In the genomic region with DNA sequence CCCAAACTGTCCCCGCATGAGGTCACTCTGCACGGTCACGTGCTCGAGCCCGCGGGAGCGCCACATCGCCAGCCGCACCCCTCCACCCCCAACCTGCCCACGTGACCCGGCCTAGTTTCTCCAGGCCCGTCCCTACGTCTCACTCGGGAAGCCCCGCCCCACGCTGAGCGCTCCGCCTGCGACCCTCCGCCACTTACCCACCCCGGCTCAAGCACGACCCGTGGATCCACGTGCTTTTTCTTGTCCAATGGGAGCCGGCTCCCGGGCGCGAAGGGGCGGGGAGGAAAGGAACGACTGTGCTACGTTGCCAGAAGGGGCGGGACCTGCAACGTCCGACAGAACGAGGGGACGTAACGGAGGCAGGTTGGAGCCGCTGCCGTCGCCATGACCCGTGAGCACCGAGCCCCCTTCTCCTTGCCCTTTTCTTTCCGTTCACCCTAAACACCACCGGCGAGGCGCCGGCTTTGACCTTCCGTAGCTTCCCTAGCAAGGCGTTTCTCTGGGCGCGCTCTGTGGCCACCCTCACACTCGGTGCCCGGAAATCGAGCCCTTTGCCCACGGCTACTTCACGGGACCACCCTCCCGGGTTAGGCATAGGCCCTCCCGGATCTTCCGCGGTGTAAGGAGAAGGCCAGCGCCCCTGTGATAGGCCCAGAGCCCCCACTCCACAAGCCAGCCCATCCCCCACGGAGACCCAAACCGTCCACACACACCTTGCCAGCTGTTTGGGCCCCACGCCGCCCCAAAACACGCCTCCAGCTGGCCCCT, we compare ENCODE assay signal across 8 cellular contexts. TPM values are rescaled to one million over a fixed set of nuclear protein-coding genes. Genes with fewer than 3 reads are reported as not detected.
DNase-seq lines count a peak whose midpoint lies in the region; ATAC-seq, FAIRE-seq and TF ChIP-seq lines count a peak whose summit lies in the region.

SERF2 (plus strand) TSS at position 328 of the 768 bp plus-strand sequence; CDS start at position 385, 57 bp downstream.

- in situ Hi-C loops in mammary epithelial cell (cut with MboI; ENCODE audit: low sequenced_read_pairs in 2 of 2), result no loop called here

- H3K27me3 ChIP-seq in ACC112 (ENCODE audit: insufficient read depth, low read length), result no peaks in the 10 kb centered on the region
- no peaks in the 10 kb centered on the region for H3K27me3 ChIP-seq in WERI-Rb-1 (ENCODE audit: insufficient read depth, low read depth, severe bottlenecking)
- no peaks in the 10 kb centered on the region for H3K27me3 ChIP-seq in mammary epithelial cell (ENCODE audit: insufficient read depth, low read length)
- no peaks in the 10 kb centered on the region for H3K27me3 ChIP-seq in iPS-20b (ENCODE audit: insufficient read depth, low read length)
- H3K27me3 ChIP-seq in small intestine (ENCODE audit: control insufficient read depth in 2 of 2, insufficient read depth in 2 of 2, low read length in 2 of 2), result no peaks in the 10 kb centered on the region

- TSS peak; percentile 69 for BruUV-seq in mammary epithelial cell (replicated peaks; lab: Mats Ljungman, UMichigan)

- WGBS in mammary epithelial cell (ENCODE audit: low coverage, missing lambda C conversion rate), result under 1% methylated on average over 18 of the region's 66 CpGs
- 0 to 1% (median 1%) methylated on average over 56 to 66 of the region's 66 CpGs for WGBS in small intestine, 3 donors

- H2AFZ ChIP-seq in ACC112 (ENCODE audit: low read length, unreplicated experiment) (peak within 1 kb of the TSS; percentile 97), mammary epithelial cell (ENCODE audit: low read depth, low read length) (peak within 1 kb of the TSS; percentile 96)

- H3K4me2 ChIP-seq in mammary epithelial cell (ENCODE audit: insufficient read depth, low read depth, low read length), result peak within 1 kb of the TSS; percentile 80

- H4K20me1 ChIP-seq in mammary epithelial cell (ENCODE audit: insufficient read depth, low read length), result no peaks in the 10 kb centered on the region

- peak within 1 kb of the TSS; percentile 98 for H3K9ac ChIP-seq in mammary epithelial cell (ENCODE audit: insufficient read depth, low read length)
- peak within 1 kb of the TSS; percentile 100 for H3K9ac ChIP-seq in iPS-20b (ENCODE audit: low read depth, low read length)

- peaks cover 28% of the 10 kb centered on the region for H3K4me1 ChIP-seq in ACC112 (ENCODE audit: control insufficient read depth, insufficient read depth, low read length, unreplicated experiment)
- H3K4me1 ChIP-seq in mammary epithelial cell (ENCODE audit: insufficient read depth, low read length), result peaks cover 6% of the 10 kb centered on the region
- peaks cover 33% of the 10 kb centered on the region for H3K4me1 ChIP-seq in iPS-20b (ENCODE audit: insufficient read depth, low read length)
- peaks cover 5 to 16% of the 10 kb centered on the region in 2 donors for H3K4me1 ChIP-seq in small intestine (ENCODE audit: control insufficient read depth in 2 of 2, insufficient read depth in 1 of 2, low read depth in 1 of 2, low read length in 1 of 2)

- H3K4me3 ChIP-seq in ACC112 (ENCODE audit: low read depth, low read length) (peak within 1 kb of the TSS; percentile 99), WERI-Rb-1 (ENCODE audit: low read depth, low read length) (peak within 1 kb of the TSS; percentile 94), mammary epithelial cell (replicated peaks in 1 of 3; ENCODE audit: insufficient read depth in 1 of 3, low read depth in 2 of 3, low read length in 3 of 3) (peak within 1 kb of the TSS; percentile 88 to 100 (median 88)), iPS-20b (ENCODE audit: low read length) (peak within 1 kb of the TSS; percentile 99), small intestine (ENCODE audit: low read depth in 1 of 2, low read length in 2 of 2) (peak within 1 kb of the TSS; percentile 96)

- no peak for TF ChIP-seq CTCF in WERI-Rb-1 (IDR thresholded peaks at IDR 0.05; ENCODE audit: low read depth, low read length)
- no peak for TF ChIP-seq CTCF in mammary epithelial cell (conservative IDR thresholded peaks at IDR 0.05 in 1 of 2, IDR thresholded peaks at IDR 0.05 in 1 of 2; ENCODE audit: extremely low read depth in 1 of 2, insufficient read depth in 1 of 2, low read depth in 1 of 2, low read length in 2 of 2)

- dilution Hi-C loops in mammary epithelial cell (cut with HindIII; ENCODE audit: low sequenced_read_pairs), result no loop called here

- peak within 1 kb of the TSS; percentile 89 for H3K27ac ChIP-seq in ACC112 (ENCODE audit: low read depth, low read length)
- H3K27ac ChIP-seq in WERI-Rb-1, result peak within 1 kb of the TSS; percentile 95
- peak within 1 kb of the TSS; percentile 93 for H3K27ac ChIP-seq in mammary epithelial cell (ENCODE audit: insufficient read depth, low read depth, low read length)
- peak within 1 kb of the TSS; percentile 99 for H3K27ac ChIP-seq in iPS-20b (ENCODE audit: low read length)
- H3K27ac ChIP-seq in small intestine (ENCODE audit: low read depth in 1 of 2, low read length in 1 of 2), result peak within 1 kb of the TSS; percentile 95 to 99

- peaks cover 32% of the 10 kb centered on the region for H3K36me3 ChIP-seq in ACC112 (ENCODE audit: insufficient read depth, low read length)
- peaks cover 50% of the 10 kb centered on the region for H3K36me3 ChIP-seq in WERI-Rb-1
- peaks cover 16% of the 10 kb centered on the region for H3K36me3 ChIP-seq in mammary epithelial cell (ENCODE audit: insufficient read depth, low read length)
- H3K36me3 ChIP-seq in iPS-20b (ENCODE audit: insufficient read depth, low read depth, low read length), result peaks cover 39% of the 10 kb centered on the region
- peaks cover 0 to 6% of the 10 kb centered on the region in 2 donors for H3K36me3 ChIP-seq in small intestine (ENCODE audit: control insufficient read depth in 2 of 2, insufficient read depth in 2 of 2, low read length in 2 of 2)

- H3K9me3 ChIP-seq in WERI-Rb-1 (ENCODE audit: severe bottlenecking), result peaks cover 5% of the 10 kb centered on the region
- H3K9me3 ChIP-seq in mammary epithelial cell (replicated peaks; ENCODE audit: insufficient read depth, low read length), result no peaks in the 10 kb centered on the region
- no peaks in the 10 kb centered on the region for H3K9me3 ChIP-seq in iPS-20b (ENCODE audit: insufficient read depth, low read depth, low read length)
- no peaks in the 10 kb centered on the region for H3K9me3 ChIP-seq in small intestine (ENCODE audit: control insufficient read depth, low read depth)

- intact Hi-C loops in mammary epithelial cell (cut with micrococcal nuclease), result loop anchor here (2.0 kb wide), 1 partner anchor 15 kb away; the partner anchor contains the start of gene ELL3

- CTCF ChIA-PET in mammary epithelial cell (lab: Charles Lee; ENCODE audit: low non-redundant PET), result no interaction called here

- DNase-seq in NCI-H2227 (lab: John Stamatoyannopoulos, UW; ENCODE audit: unreplicated experiment) (peak; percentile 98), WERI-Rb-1 (peak; percentile 100), mammary epithelial cell (peak; percentile 99), small intestine (peak; percentile 100)

- ATAC-seq in GM18870 (IDR thresholded peaks at IDR 0.05; ENCODE audit: unreplicated experiment) (peak; percentile 67), HG03135 (IDR thresholded peaks at IDR 0.05; ENCODE audit: unreplicated experiment) (peak; percentile 87)

- no peak for FAIRE-seq in small intestine (lab: Jason Lieb, UNC)

- H3K79me2 ChIP-seq in ACC112 (ENCODE audit: control insufficient read depth, insufficient read depth, low read length, unreplicated experiment) (peaks cover 36% of the 10 kb centered on the region), mammary epithelial cell (ENCODE audit: insufficient read depth, low read length) (peaks cover 35% of the 10 kb centered on the region)

RNA-seq across cellular contexts. Expression of gene SERF2, which starts in this region (rescaled TPM):
- total RNA-seq in mammary epithelial cell, result 100 to 1,000 TPM; 191 to 636 TPM
- polyA plus RNA-seq in mammary epithelial cell (987 TPM), small intestine (1,000 to 10,000 TPM; 1,677 to 2,526 (median 1,745) TPM)
- 365 TPM for polyA minus RNA-seq in mammary epithelial cell

Comparison
In these comparisons a context has a peak if more than half of its experiments do, and no peak if none do; other contexts are left out.
1. Peak in every context shown above with its lines: DNase-seq, ATAC-seq, H3K4me3 ChIP-seq and H3K27ac ChIP-seq.